Comparison of ENCODE assay signal across 15 cellular contexts in genomic region chr7:49580000-49580399, GRCh38.
"Had no signal": no experiment of that assay in that cellular context is flagged by ENCODE, and none has a peak within 500 bp of the region (broad histone marks: within the 10 kb centered on the region; RNA-seq: fewer than 3 reads in every experiment).

No MANE protein-coding gene starts in this region.

- H3K9me3 Mint-ChIP-seq: nephron had no signal

- H3K27ac ChIP-seq: brain microvascular endothelial cell had no signal

- H3K36me3 Mint-ChIP-seq: activated naive CD8-positive, alpha-beta T cell had no signal

- ATAC-seq: activated T-cell treated with anti-CD3 and anti-CD28 coated beads, Interleukin-2, amount 50 U/mL, for 4 hours; left lobe of liver had no signal

- H3K27me3 ChIP-seq: brain microvascular endothelial cell had no signal

- H3K4me3 Mint-ChIP-seq: activated naive CD8-positive, alpha-beta T cell; activated T-cell treated with anti-CD3 and anti-CD28 coated beads, Interleukin-2, amount 50 U/mL, for 4 hours; dendritic cell treated with granulocyte-macrophage colony-stimulating factor and Interleukin-4, amounts not matched to agents 40 ng/mL and 50 ng/mL, for 4 days; nephron; stimulated activated naive CD8-positive, alpha-beta T cell treated with anti-CD3 and anti-CD28 coated beads, Interleukin-15, Interleukin-2, amounts not matched to agents 100 ng/mL and 50 ng/mL, for 24 hours had no signal

- DNase-seq: activated CD4-positive, alpha-beta T cell treated with anti-CD3 and anti-CD28 coated beads for 1 hour; activated CD4-positive, alpha-beta T cell treated with anti-CD3 and anti-CD28 coated beads, Interleukin-2, amount 50 U/mL, for 48 hours; activated effector memory CD4-positive, alpha-beta T cell treated with anti-CD3 and anti-CD28 coated beads, Interleukin-2, amount 50 U/mL, for 16 hours; activated T-cell treated with anti-CD3 and anti-CD28 coated beads, Interleukin-2, amount 50 U/mL, for 4 hours; brain microvascular endothelial cell; hippocampal formation; mammary epithelial cell; stimulated activated CD4-positive, alpha-beta T cell treated with anti-CD3 and anti-CD28 coated beads, Interleukin-15, amount 100 ng/mL, for 24 hours; stimulated activated CD4-positive, alpha-beta T cell treated with anti-CD3 and anti-CD28 coated beads, Interleukin-4, amount 100 ng/mL, for 24 hours; T-helper 2 cell had no signal

- H3K27me3 Mint-ChIP-seq: activated naive CD8-positive, alpha-beta T cell; stimulated activated naive CD8-positive, alpha-beta T cell treated with anti-CD3 and anti-CD28 coated beads, Interleukin-15, Interleukin-2, amounts not matched to agents 100 ng/mL and 50 ng/mL, for 24 hours had no signal

- H3K4me1 Mint-ChIP-seq: nephron had no signal

- H3K36me3 ChIP-seq: brain microvascular endothelial cell had no signal

- H3K27ac Mint-ChIP-seq: activated naive CD8-positive, alpha-beta T cell; dendritic cell treated with granulocyte-macrophage colony-stimulating factor and Interleukin-4, amounts not matched to agents 40 ng/mL and 50 ng/mL, for 4 days; nephron; stimulated activated naive CD8-positive, alpha-beta T cell treated with anti-CD3 and anti-CD28 coated beads, Interleukin-15, Interleukin-2, amounts not matched to agents 100 ng/mL and 50 ng/mL, for 24 hours had no signal
